Comparison of ENCODE assay signal across 1 cellular context in the genomic region with DNA sequence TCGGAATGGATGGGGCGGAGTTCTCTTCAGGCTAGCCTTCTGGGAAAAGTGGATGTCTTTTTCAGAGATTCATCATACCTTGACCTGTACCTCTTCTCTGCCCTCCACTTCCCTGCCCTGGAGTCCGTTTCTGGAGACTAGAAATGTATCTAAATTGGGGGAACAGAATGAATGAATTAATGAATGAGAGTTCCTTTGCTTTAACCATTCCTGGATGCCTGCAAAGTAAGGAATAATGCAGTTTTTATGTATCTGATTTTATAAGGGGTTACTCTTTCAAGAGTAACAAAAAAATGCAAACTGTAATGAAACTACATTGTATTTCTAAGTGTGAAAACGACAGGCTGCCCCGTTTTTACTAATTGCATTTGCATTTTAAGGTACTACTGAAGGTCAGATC.
TF ChIP-seq lines count a peak whose summit lies in the region.

No MANE protein-coding gene starts in this region.

TF ChIP-seq in HEK293T, 16 proteins besides CTCF, POLR2A, EP300 and RAD21 (continued from another document):
- no peak for TF ChIP-seq FOXK2 (IDR thresholded peaks at IDR 0.05)
- no peak for TF ChIP-seq CTBP1 (IDR thresholded peaks at IDR 0.05; ENCODE audit: borderline replicate concordance)
- no peak for TF ChIP-seq L3MBTL2 (conservative IDR thresholded peaks at IDR 0.05)
